Comparison of ENCODE assay signal across 1 cellular context in genomic region chr5:1352231-1352825, GRCh38.
TF ChIP-seq lines count a peak whose summit lies in the region.

No MANE protein-coding gene starts in this region.

TF ChIP-seq in H1, 55 proteins besides CTCF, POLR2A, EP300 and RAD21:
- TF ChIP-seq SP4 (IDR thresholded peaks at IDR 0.05; ENCODE audit: low read length) (no peak), YY1 (IDR thresholded peaks at IDR 0.05; ENCODE audit: low read depth, low read length) (no peak), CTBP2 (IDR thresholded peaks at IDR 0.05; ENCODE audit: borderline replicate concordance, insufficient read depth, insufficient read length, low read length) (no peak), CREB1 (IDR thresholded peaks at IDR 0.05) (no peak), BCL11A (IDR thresholded peaks at IDR 0.05; ENCODE audit: low read depth in 2 of 2, low read length in 2 of 2) (no peak), ZNF274 (IDR thresholded peaks at IDR 0.05; ENCODE audit: borderline replicate concordance, extremely low read depth, low read length) (no peak), GTF2F1 (IDR thresholded peaks at IDR 0.05; ENCODE audit: borderline replicate concordance, low read depth, low read length) (no peak), JUN (IDR thresholded peaks at IDR 0.05; ENCODE audit: low read depth, low read length) (no peak), SAP30 (IDR thresholded peaks at IDR 0.05; ENCODE audit: insufficient read depth, insufficient replicate concordance, low read length) (no peak), RBBP5 (IDR thresholded peaks at IDR 0.05; ENCODE audit: borderline replicate concordance, low read depth, low read length) (no peak), SUZ12 (IDR thresholded peaks at IDR 0.05; ENCODE audit: low read length) (no peak), RNF2 (IDR thresholded peaks at IDR 0.05; ENCODE audit: borderline replicate concordance, low read depth, low read length, missing control alignments, poor library complexity, severe bottlenecking) (no peak), CHD2 (IDR thresholded peaks at IDR 0.05; ENCODE audit: low read length) (no peak), KDM5A (IDR thresholded peaks at IDR 0.05; ENCODE audit: low read length) (no peak), BRCA1 (IDR thresholded peaks at IDR 0.05; ENCODE audit: low read depth, low read length) (no peak), SRF (IDR thresholded peaks at IDR 0.05; ENCODE audit: low read depth, low read length) (no peak), GABPA (IDR thresholded peaks at IDR 0.05; ENCODE audit: borderline replicate concordance, insufficient read depth, low read length) (no peak), ASH2L (IDR thresholded peaks at IDR 0.05; ENCODE audit: low read length) (no peak), TAF7 (optimal IDR thresholded peaks at IDR 0.05; ENCODE audit: borderline replicate concordance, low read depth, low read length) (no peak), KDM4A (IDR thresholded peaks at IDR 0.05; ENCODE audit: low read depth, low read length, severe bottlenecking) (no peak)
